ENCODE assay signal across 26 cellular contexts in genomic region chr2:72457801-72458516, GRCh38.
DNase-seq lines count a peak whose midpoint lies in the region; ATAC-seq and TF ChIP-seq lines count a peak whose summit lies in the region.
"Had no signal": no experiment of that assay in that cellular context is flagged by ENCODE, and none has a peak within 500 bp of the region (broad histone marks: within the 10 kb centered on the region; RNA-seq: fewer than 3 reads in every experiment).

No MANE protein-coding gene starts in this region.

- H3K27me3 Mint-ChIP-seq in CD8-positive, alpha-beta T cell (ENCODE audit: low read depth): no peaks in the 10 kb centered on the region
- H3K27me3 Mint-ChIP-seq: CD4-positive, alpha-beta T cell; central memory CD8-positive, alpha-beta T cell; stimulated activated memory B cell treated with anti-CD40 and anti-IgM and Interleukin-4, amounts not matched to agents 10 μg/mL and 1 μg/mL and 100 μg/mL, for 72 hours had no signal

- H3K9me3 ChIP-seq in HEK293 (ENCODE audit: control insufficient read depth, insufficient read depth, low read depth, low read length): no peaks in the 10 kb centered on the region
- H3K9me3 ChIP-seq in CD8-positive, alpha-beta T cell (ENCODE audit: low read length): no peaks in the 10 kb centered on the region

- H3K4me3 Mint-ChIP-seq in CD8-positive, alpha-beta T cell: no peak overlapping the region
- H3K4me3 Mint-ChIP-seq: CD4-positive, alpha-beta T cell; central memory CD8-positive, alpha-beta T cell; stimulated activated memory B cell treated with anti-CD40 and anti-IgM and Interleukin-4, amounts not matched to agents 10 μg/mL and 1 μg/mL and 100 μg/mL, for 72 hours; WTC11 had no signal

- POLR2A ChIA-PET in HEK293 (lab: Yijun Ruan, JAX): no interaction called here
- POLR2A ChIA-PET in CD8-positive, alpha-beta T cell (lab: Charles Lee): no interaction called here

- no peak overlapping the region for H3K27ac Mint-ChIP-seq in CD8-positive, alpha-beta T cell
- H3K27ac Mint-ChIP-seq: CD4-positive, alpha-beta T cell; stimulated activated memory B cell treated with anti-CD40 and anti-IgM and Interleukin-4, amounts not matched to agents 10 μg/mL and 1 μg/mL and 100 μg/mL, for 72 hours; WTC11 had no signal

- peaks cover 2% of the 10 kb centered on the region for H3K9me3 Mint-ChIP-seq in CD8-positive, alpha-beta T cell
- H3K9me3 Mint-ChIP-seq: CD4-positive, alpha-beta T cell; central memory CD8-positive, alpha-beta T cell; stimulated activated memory B cell treated with anti-CD40 and anti-IgM and Interleukin-4, amounts not matched to agents 10 μg/mL and 1 μg/mL and 100 μg/mL, for 72 hours had no signal

- CTCF ChIA-PET in HEK293 (lab: Yijun Ruan, JAX): no interaction called here
- CTCF ChIA-PET in CD8-positive, alpha-beta T cell (lab: Charles Lee): no interaction called here

- intact Hi-C loops in CD8-positive, alpha-beta T cell (cut with DNase I, micrococcal nuclease): no loop called here

- H3K27me3 ChIP-seq in CD8-positive, alpha-beta T cell (ENCODE audit: insufficient read depth, low read length): no peaks in the 10 kb centered on the region
- H3K27me3 ChIP-seq: adrenal gland, esophagus muscularis mucosa had no signal

- DNase-seq in AG09309 (ENCODE audit: low read depth): peak; percentile 37
- peak; percentile 2 for DNase-seq in brain pericyte (ENCODE audit: low read depth, low spot score)
- DNase-seq in foreskin fibroblast: peak; percentile 34 to 78
- no peak for DNase-seq in CD8-positive, alpha-beta T cell
- DNase-seq in AML-193 (lab: John Stamatoyannopoulos, UW): no peak
- DNase-seq in retina: no peak
- DNase-seq in NCI-H187 treated with DMSO at 0.1 percent for 48 hours (lab: John Stamatoyannopoulos, UW): no peak
- DNase-seq: activated CD4-positive, alpha-beta T cell treated with anti-CD3 and anti-CD28 coated beads, Interleukin-2, amount 50 U/mL, for 4 hours; activated gamma-delta T cell; activated T-cell treated with anti-CD3 and anti-CD28 coated beads for 4 hours; adrenal gland; CD4-positive, alpha-beta T cell; effector CD4-positive, alpha-beta T cell; H7; hippocampal formation; NCI-H1105; NCI-H510A; NK-92 treated with Interleukin-12 subunit alpha and Interleukin-12 subunit beta, amount 100 ng/mL, for 24 hours; RPMI8226; T-helper 9 cell had no signal

- no peaks in the 10 kb centered on the region for H3K4me1 ChIP-seq in HEK293 (ENCODE audit: control insufficient read depth, insufficient read depth, low read length)
- H3K4me1 ChIP-seq in CD8-positive, alpha-beta T cell (ENCODE audit: insufficient read depth, low read length): no peaks in the 10 kb centered on the region
- H3K4me1 ChIP-seq: A549, adrenal gland, esophagus muscularis mucosa had no signal

- peaks cover 0 to 4% of the 10 kb centered on the region in 2 experiments; a peak in 1 of 3 replicates for H3K36me3 ChIP-seq in HEK293 (ENCODE audit: control insufficient read depth in 2 of 2, insufficient read depth in 1 of 2, low read length in 2 of 2)
- no peaks in the 10 kb centered on the region for H3K36me3 ChIP-seq in CD8-positive, alpha-beta T cell (ENCODE audit: insufficient read depth, low read length)
- H3K36me3 ChIP-seq: adrenal gland had no signal

- no peak for ATAC-seq in CD8-positive, alpha-beta T cell
- ATAC-seq: A549; stimulated activated memory B cell treated with anti-CD40 and anti-IgM and Interleukin-4, amounts not matched to agents 10 μg/mL and 1 μg/mL and 100 μg/mL, for 72 hours; WTC11 had no signal

- H3K36me3 Mint-ChIP-seq in CD8-positive, alpha-beta T cell: peaks cover 33% of the 10 kb centered on the region

- TF ChIP-seq CTCF in AG09309 (IDR thresholded peaks at IDR 0.05; ENCODE audit: control insufficient read depth, insufficient read depth, low read depth, low read length, missing control alignments): no peak
- no peak for TF ChIP-seq CTCF in HEK293 (tag by site-specific recombination; IDR thresholded peaks at IDR 0.05)
- TF ChIP-seq CTCF in foreskin fibroblast (IDR thresholded peaks at IDR 0.05; ENCODE audit: low read depth, low read length): no peak
- TF ChIP-seq CTCF in CD8-positive, alpha-beta T cell (IDR thresholded peaks at IDR 0.05): no peak

- H3K4me1 Mint-ChIP-seq in CD8-positive, alpha-beta T cell (ENCODE audit: low read depth): no peaks in the 10 kb centered on the region
- H3K4me1 Mint-ChIP-seq: central memory CD8-positive, alpha-beta T cell; stimulated activated memory B cell treated with anti-CD40 and anti-IgM and Interleukin-4, amounts not matched to agents 10 μg/mL and 1 μg/mL and 100 μg/mL, for 72 hours had no signal

- H3K27ac ChIP-seq in HEK293 (ENCODE audit: extremely low read depth, low read depth, low read length): no peak overlapping the region
- H3K27ac ChIP-seq in CD8-positive, alpha-beta T cell (ENCODE audit: low read depth, low read length): no peak overlapping the region
- H3K27ac ChIP-seq: A549, adrenal gland, esophagus muscularis mucosa had no signal

- H3K4me3 ChIP-seq in AG09309 (ENCODE audit: control insufficient read depth, low read depth, low read length) (no peak overlapping the region), HEK293 (ENCODE audit: low read depth, low read length) (no peak overlapping the region), foreskin fibroblast (ENCODE audit: low read depth in 1 of 2, low read length in 2 of 2) (peak overlapping the region in 1 of 2 donors; percentile 39)
- H3K4me3 ChIP-seq in CD8-positive, alpha-beta T cell (ENCODE audit: low read depth, low read length): no peak overlapping the region
- H3K4me3 ChIP-seq: A549, adrenal gland, esophagus muscularis mucosa had no signal

TF ChIP-seq in HEK293, 187 proteins besides CTCF, POLR2A, EP300 and RAD21:
- TF ChIP-seq ZNF433 (tag by site-specific recombination; IDR thresholded peaks at IDR 0.05; ENCODE audit: low read depth): no peak
- TF ChIP-seq, protein P1, sequence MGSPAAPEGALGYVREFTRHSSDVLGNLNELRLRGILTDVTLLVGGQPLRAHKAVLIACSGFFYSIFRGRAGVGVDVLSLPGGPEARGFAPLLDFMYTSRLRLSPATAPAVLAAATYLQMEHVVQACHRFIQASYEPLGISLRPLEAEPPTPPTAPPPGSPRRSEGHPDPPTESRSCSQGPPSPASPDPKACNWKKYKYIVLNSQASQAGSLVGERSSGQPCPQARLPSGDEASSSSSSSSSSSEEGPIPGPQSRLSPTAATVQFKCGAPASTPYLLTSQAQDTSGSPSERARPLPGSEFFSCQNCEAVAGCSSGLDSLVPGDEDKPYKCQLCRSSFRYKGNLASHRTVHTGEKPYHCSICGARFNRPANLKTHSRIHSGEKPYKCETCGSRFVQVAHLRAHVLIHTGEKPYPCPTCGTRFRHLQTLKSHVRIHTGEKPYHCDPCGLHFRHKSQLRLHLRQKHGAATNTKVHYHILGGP (tag by site-specific recombination; IDR thresholded peaks at IDR 0.05): 0 out of 2 replicates have a peak, but pooled peaks have one; percentile 24
- TF ChIP-seq, protein P2, sequence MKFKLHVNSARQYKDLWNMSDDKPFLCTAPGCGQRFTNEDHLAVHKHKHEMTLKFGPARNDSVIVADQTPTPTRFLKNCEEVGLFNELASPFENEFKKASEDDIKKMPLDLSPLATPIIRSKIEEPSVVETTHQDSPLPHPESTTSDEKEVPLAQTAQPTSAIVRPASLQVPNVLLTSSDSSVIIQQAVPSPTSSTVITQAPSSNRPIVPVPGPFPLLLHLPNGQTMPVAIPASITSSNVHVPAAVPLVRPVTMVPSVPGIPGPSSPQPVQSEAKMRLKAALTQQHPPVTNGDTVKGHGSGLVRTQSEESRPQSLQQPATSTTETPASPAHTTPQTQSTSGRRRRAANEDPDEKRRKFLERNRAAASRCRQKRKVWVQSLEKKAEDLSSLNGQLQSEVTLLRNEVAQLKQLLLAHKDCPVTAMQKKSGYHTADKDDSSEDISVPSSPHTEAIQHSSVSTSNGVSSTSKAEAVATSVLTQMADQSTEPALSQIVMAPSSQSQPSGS (tag by site-specific recombination; IDR thresholded peaks at IDR 0.05; ENCODE audit: low read depth): no peak
- no peak for TF ChIP-seq ZNF354C (tag by site-specific recombination; IDR thresholded peaks at IDR 0.05; ENCODE audit: borderline replicate concordance, low read depth)

Comparison
In these comparisons a context has a peak if more than half of its experiments do, and no peak if none do; other contexts are left out.
1. DNase-seq: peak in AG09309 (single experiment), brain pericyte (single experiment) and foreskin fibroblast (2 of 2); none in CD8-positive, alpha-beta T cell (0 of 7), AML-193 (0 of 2), retina (single experiment) and NCI-H187 treated with DMSO at 0.1 percent for 48 hours (single experiment).